ENCODE assay signal across 5 cellular contexts in the genomic region with DNA sequence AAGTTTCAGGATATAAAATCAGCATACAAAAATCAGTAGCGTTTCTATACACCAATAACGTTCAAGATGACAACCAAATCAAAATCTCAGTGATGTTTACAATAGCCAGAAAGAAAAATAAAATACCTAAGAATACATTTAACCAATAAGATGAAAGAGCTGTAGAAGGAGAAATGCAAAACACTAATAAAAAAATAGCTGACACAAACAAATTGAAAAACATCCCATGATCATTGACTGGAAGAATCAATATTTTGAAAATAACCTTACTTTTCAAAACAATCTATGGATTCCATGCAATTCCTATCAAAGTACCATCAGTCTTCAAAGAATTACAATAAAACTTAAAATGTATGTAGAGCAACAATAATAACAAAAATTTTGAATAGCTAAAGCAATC.
"Had no signal": no experiment of that assay in that cellular context is flagged by ENCODE, and none has a peak within 500 bp of the region (broad histone marks: within the 10 kb centered on the region; RNA-seq: fewer than 3 reads in every experiment).

No MANE protein-coding gene starts in this region.

- DNase-seq: KBM-7, KG1 had no signal

- H3K27ac ChIP-seq: HL-60, KMS-11 had no signal

- H3K9ac ChIP-seq: KMS-11 had no signal

- H3K4me2 ChIP-seq: KMS-11 had no signal

- FAIRE-seq: HTR-8/SVneo had no signal
